In the genomic region with DNA sequence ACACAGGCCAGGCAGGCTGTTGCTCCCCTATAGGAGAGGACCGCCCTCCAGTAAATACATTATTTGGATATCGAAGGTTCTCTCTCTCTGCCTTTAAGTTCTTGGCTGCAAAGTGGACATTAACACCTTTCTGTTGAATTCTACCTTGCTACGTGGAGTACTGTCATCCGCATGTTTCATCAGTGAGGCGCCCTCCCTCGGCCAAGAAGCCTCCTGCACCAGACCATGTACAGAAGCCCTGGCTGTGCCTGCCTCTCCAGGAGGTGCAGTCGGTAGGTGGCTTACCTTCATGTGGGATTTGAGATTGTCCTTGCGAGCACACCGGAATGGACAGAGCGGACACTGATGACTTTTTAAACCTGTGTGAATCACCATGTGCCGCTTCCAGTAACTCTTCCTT, we compare ENCODE assay signal across 27 cellular contexts. TPM values are rescaled to one million over a fixed set of nuclear protein-coding genes. Genes with fewer than 3 reads are reported as not detected.
DNase-seq lines count a peak whose midpoint lies in the region; ATAC-seq and TF ChIP-seq lines count a peak whose summit lies in the region.
"Had no signal": no experiment of that assay in that cellular context is flagged by ENCODE, and none has a peak within 500 bp of the region (broad histone marks: within the 10 kb centered on the region; RNA-seq: fewer than 3 reads in every experiment).

No MANE protein-coding gene starts in this region.

- DNase-seq in ELF-1 (ENCODE audit: low read depth, low spot score): peak; percentile 51
- DNase-seq in H7: peak; percentile 36
- no peak for DNase-seq in central memory CD8-positive, alpha-beta T cell (ENCODE audit: low spot score in 2 of 2)
- DNase-seq in mesendoderm: peak; percentile 62
- DNase-seq in colonic mucosa: no peak
- no peak for DNase-seq in esophagus muscularis mucosa (ENCODE audit: extremely low spot score)
- DNase-seq: activated B cell treated with CpG ODN at 0.5 μM for 24 hours; cerebellar nuclear complex; GOT3; heart right ventricle; naive B cell; NCI-H1092 treated with DMSO at 0.1 percent for 48 hours; NCI-H1930; NCI-H226; OCI-M1; retina; stimulated activated CD4-positive, alpha-beta T cell treated with anti-CD3 and anti-CD28 coated beads, Interleukin-2, amount 100 ng/mL, for 48 hours; T-helper 9 cell; uterus had no signal

- no peak overlapping the region for H2BK5ac ChIP-seq in mesendoderm (ENCODE audit: low read length)

- no peak overlapping the region for H2BK120ac ChIP-seq in mesendoderm (ENCODE audit: low read depth, low read length)

- no peak overlapping the region for H2AK5ac ChIP-seq in mesendoderm (ENCODE audit: low read length)

- no peak overlapping the region for H3K23ac ChIP-seq in mesendoderm (ENCODE audit: low read length)

- TF ChIP-seq POLR2A in esophagus muscularis mucosa (IDR thresholded peaks at IDR 0.05; ENCODE audit: low read depth): no peak

- 0 out of 2 replicates have a peak, but pooled peaks cover 2% of the 10 kb centered on the region for H3K36me3 ChIP-seq in H7 (replicated peaks; ENCODE audit: control insufficient read depth, insufficient read depth, low read length)
- no peaks in the 10 kb centered on the region for H3K36me3 ChIP-seq in mesendoderm (ENCODE audit: control insufficient read depth, insufficient read depth, low read length)
- H3K36me3 ChIP-seq in colonic mucosa: no peaks in the 10 kb centered on the region
- peaks cover 0 to 9% (median 5%) of the 10 kb centered on the region in 4 donors for H3K36me3 ChIP-seq in esophagus muscularis mucosa
- H3K36me3 ChIP-seq: ascending aorta, uterus had no signal

- peaks cover 3% of the 10 kb centered on the region for H3K4me1 ChIP-seq in mesendoderm (ENCODE audit: control insufficient read depth, low read depth, low read length)
- no peaks in the 10 kb centered on the region for H3K4me1 ChIP-seq in colonic mucosa
- peaks cover 10 to 17% (median 14%) of the 10 kb centered on the region in 4 donors for H3K4me1 ChIP-seq in esophagus muscularis mucosa

- no peaks in the 10 kb centered on the region for H3K27me3 Mint-ChIP-seq in central memory CD8-positive, alpha-beta T cell
- H3K27me3 Mint-ChIP-seq: activated B cell treated with CpG ODN at 0.5 μM for 24 hours; activated naive CD4-positive, alpha-beta T cell treated with anti-CD3 and anti-CD28 coated beads, Interleukin-2, amount 50 U/mL, for 24 hours; naive B cell had no signal

- H3K4me3 ChIP-seq in H7 (ENCODE audit: insufficient read depth, low read depth, low read length) (no peak overlapping the region), mesendoderm (ENCODE audit: low read length) (no peak overlapping the region), colonic mucosa (no peak overlapping the region), esophagus muscularis mucosa (no peak overlapping the region)
- H3K4me3 ChIP-seq: ascending aorta, heart right ventricle, suprapubic skin, uterus had no signal

- H4K5ac ChIP-seq in mesendoderm (ENCODE audit: low read length): no peak overlapping the region

- no peak overlapping the region for H3K4ac ChIP-seq in mesendoderm (ENCODE audit: low read depth, low read length)

- H3K4me1 Mint-ChIP-seq in central memory CD8-positive, alpha-beta T cell: peaks cover 35% of the 10 kb centered on the region

- TF ChIP-seq CTCF in colonic mucosa (IDR thresholded peaks at IDR 0.05): no peak
- no peak for TF ChIP-seq CTCF in esophagus muscularis mucosa (IDR thresholded peaks at IDR 0.05)

- WGBS in mesendoderm (ENCODE audit: extremely low coverage, insufficient coverage, low lambda C conversion rate): no CpG with 5 or more reads among the region's 11 CpGs
- 98% methylated on average over 8 of the region's 11 CpGs for WGBS in esophagus muscularis mucosa

- H3K9ac ChIP-seq in mesendoderm (ENCODE audit: low read length) (no peak overlapping the region), colonic mucosa (ENCODE audit: low read depth in 2 of 2, low read length in 2 of 2) (no peak overlapping the region)

- H3K4me3 Mint-ChIP-seq in central memory CD8-positive, alpha-beta T cell: no peak overlapping the region
- H3K4me3 Mint-ChIP-seq: activated B cell treated with CpG ODN at 0.5 μM for 24 hours; activated naive CD4-positive, alpha-beta T cell treated with anti-CD3 and anti-CD28 coated beads, Interleukin-2, amount 50 U/mL, for 24 hours; stimulated activated effector memory CD8-positive, alpha-beta T cell treated with anti-CD3 and anti-CD28 coated beads, Interleukin-12 subunit alpha, Interleukin-12 subunit beta, amount 100 ng/mL, for 72 hours had no signal

- H3K27ac ChIP-seq in mesendoderm (ENCODE audit: low read depth, low read length): no peak overlapping the region
- H3K27ac ChIP-seq in colonic mucosa: no peak overlapping the region
- no peak overlapping the region for H3K27ac ChIP-seq in esophagus muscularis mucosa (replicated peaks in 1 of 4)
- H3K27ac ChIP-seq: ascending aorta, epithelial cell of prostate, heart right ventricle, HL-60, suprapubic skin, uterus had no signal

- peak overlapping the region; percentile 23 for H3K27ac Mint-ChIP-seq in central memory CD8-positive, alpha-beta T cell (ENCODE audit: low read depth)
- H3K27ac Mint-ChIP-seq: activated B cell treated with CpG ODN at 0.5 μM for 24 hours; activated naive CD4-positive, alpha-beta T cell treated with anti-CD3 and anti-CD28 coated beads, Interleukin-2, amount 50 U/mL, for 24 hours; stimulated activated effector memory CD8-positive, alpha-beta T cell treated with anti-CD3 and anti-CD28 coated beads, Interleukin-12 subunit alpha, Interleukin-12 subunit beta, amount 100 ng/mL, for 72 hours had no signal

- H3K27me3 ChIP-seq in H7 (ENCODE audit: control insufficient read depth, insufficient read depth, low read length): no peaks in the 10 kb centered on the region
- H3K27me3 ChIP-seq in mesendoderm (ENCODE audit: insufficient read depth, low read length, poor library complexity): no peaks in the 10 kb centered on the region
- H3K27me3 ChIP-seq in colonic mucosa: no peaks in the 10 kb centered on the region
- no peaks in the 10 kb centered on the region for H3K27me3 ChIP-seq in esophagus muscularis mucosa
- H3K27me3 ChIP-seq: ascending aorta, heart right ventricle, suprapubic skin, uterus had no signal

- peak overlapping the region; percentile 17 for H3K56ac ChIP-seq in mesendoderm (ENCODE audit: low read length)

- ATAC-seq in central memory CD8-positive, alpha-beta T cell (replicated peaks; ENCODE audit: extremely low read depth, poor library complexity, severe bottlenecking): no peak
- ATAC-seq in GM18873 (IDR thresholded peaks at IDR 0.05; ENCODE audit: low FRiP score, unreplicated experiment): no peak
- ATAC-seq: heart right ventricle; left lobe of liver; stimulated activated effector memory CD8-positive, alpha-beta T cell treated with anti-CD3 and anti-CD28 coated beads, Interleukin-12 subunit alpha, Interleukin-12 subunit beta, amount 100 ng/mL, for 72 hours had no signal

- H3K9me3 ChIP-seq in colonic mucosa (no peaks in the 10 kb centered on the region), esophagus muscularis mucosa (no peaks in the 10 kb centered on the region)
- H3K9me3 ChIP-seq: ascending aorta, heart right ventricle, suprapubic skin, uterus had no signal

- H3K18ac ChIP-seq in mesendoderm (ENCODE audit: low read length): no peak overlapping the region

- H3K4me2 ChIP-seq in mesendoderm (ENCODE audit: low read length): no peak overlapping the region

- peaks cover 1% of the 10 kb centered on the region for H3K79me1 ChIP-seq in mesendoderm (ENCODE audit: low read length)

- no peaks in the 10 kb centered on the region for H3K9me3 Mint-ChIP-seq in central memory CD8-positive, alpha-beta T cell
- H3K9me3 Mint-ChIP-seq: activated B cell treated with CpG ODN at 0.5 μM for 24 hours; activated naive CD4-positive, alpha-beta T cell treated with anti-CD3 and anti-CD28 coated beads, Interleukin-2, amount 50 U/mL, for 24 hours; naive B cell; stimulated activated effector memory CD8-positive, alpha-beta T cell treated with anti-CD3 and anti-CD28 coated beads, Interleukin-12 subunit alpha, Interleukin-12 subunit beta, amount 100 ng/mL, for 72 hours had no signal

- H3K36me3 Mint-ChIP-seq in central memory CD8-positive, alpha-beta T cell (ENCODE audit: insufficient read depth): peaks cover 4% of the 10 kb centered on the region
- H3K36me3 Mint-ChIP-seq: naive B cell had no signal

- H4K8ac ChIP-seq in mesendoderm (ENCODE audit: low read depth, low read length): no peak overlapping the region

- H3K79me2 ChIP-seq in mesendoderm (ENCODE audit: control insufficient read depth, insufficient read depth, low read length): peaks cover 14% of the 10 kb centered on the region

- TF ChIP-seq EP300 in esophagus muscularis mucosa (IDR thresholded peaks at IDR 0.05): no peak

- intact Hi-C loops in colonic mucosa (cut with DNase I) (no loop called here), esophagus muscularis mucosa (cut with DNase I) (no loop called here)

- no peak overlapping the region for H2BK15ac ChIP-seq in mesendoderm (replicated peaks; ENCODE audit: low read depth)

RNA-seq across cellular contexts. Expression of a gene that starts 46.7 kb away (rescaled TPM):
- total RNA-seq in H7 (2014; rRNA removed; shearing (Covaris generic)): 6.2 and 12.4 TPM in 2 replicates
- 11.1 TPM for polyA plus RNA-seq in mesendoderm (2013, experiment 1 of 2)
- polyA plus RNA-seq in mesendoderm (2013, experiment 2 of 2): 11.5 TPM
- total RNA-seq in colonic mucosa (10 to 100 TPM; 17.9 to 19.7 TPM), esophagus muscularis mucosa (10 to 100 TPM; 11.1 to 27.2 (median 19.0) TPM)

Comparison
In these comparisons a context has a peak if more than half of its experiments do, and no peak if none do; other contexts are left out.
1. DNase-seq: peak in ELF-1 (single experiment), H7 (single experiment) and mesendoderm (single experiment); none in central memory CD8-positive, alpha-beta T cell (0 of 2), colonic mucosa (single experiment) and esophagus muscularis mucosa (single experiment).